28 cellular contexts compared by ENCODE assay signal in genomic region chr5:96658272-96658671, GRCh38. TPM values are rescaled to one million over a fixed set of nuclear protein-coding genes. Genes with fewer than 3 reads are reported as not detected.
DNase-seq lines count a peak whose midpoint lies in the region; ATAC-seq, FAIRE-seq and TF ChIP-seq lines count a peak whose summit lies in the region.
"Had no signal": no experiment of that assay in that cellular context is flagged by ENCODE, and none has a peak within 500 bp of the region (broad histone marks: within the 10 kb centered on the region; RNA-seq: fewer than 3 reads in every experiment).

No MANE protein-coding gene starts in this region.

- H3K4me3 Mint-ChIP-seq in GM23338 (no peak overlapping the region), T-helper 17 cell (peak overlapping the region; percentile 12), neural progenitor cell (no peak overlapping the region)
- H3K4me3 Mint-ChIP-seq: activated CD8-positive, alpha-beta memory T cell treated with anti-CD3 and anti-CD28 coated beads, Interleukin-2, amount 10 ng/mL, durations not matched to agents 7 days and 5 days; activated T-cell treated with anti-CD3 and anti-CD28 coated beads, Interleukin-2, amount 50 U/mL, for 4 hours; CD4-positive, alpha-beta memory T cell; endodermal cell; naive thymus-derived CD8-positive, alpha-beta T cell; stimulated activated memory B cell treated with anti-CD40 and anti-IgM and Interleukin-4, amounts not matched to agents 10 μg/mL and 1 μg/mL and 100 μg/mL, for 72 hours; T-helper 1 cell treated with Interleukin-12 subunit alpha and Interleukin-12 subunit beta and Interleukin-4 antibody, amounts not matched to agents 30 μg/mL and 1 μg/mL, for 36 hours had no signal

- H3K27ac ChIP-seq in A549 (peak overlapping the region; percentile 5 to 83; a peak in 5 of 6 replicates), GM23338 (ENCODE audit: low read depth) (no peak overlapping the region), neural progenitor cell (no peak overlapping the region), A673 (ENCODE audit: low read depth, low read length, poor library complexity, severe bottlenecking) (no peak overlapping the region)
- H3K27ac ChIP-seq: body of pancreas, heart right ventricle, SK-N-MC, upper lobe of left lung had no signal

- ATAC-seq in A549 (no peak), GM23338 (no peak), T-helper 17 cell (no peak), GM19455 (IDR thresholded peaks at IDR 0.05; ENCODE audit: unreplicated experiment) (no peak)
- ATAC-seq: activated CD8-positive, alpha-beta memory T cell treated with anti-CD3 and anti-CD28 coated beads, Interleukin-2, amount 10 ng/mL, durations not matched to agents 7 days and 5 days; activated T-cell treated with anti-CD3 and anti-CD28 coated beads, Interleukin-2, amount 50 U/mL, for 4 hours; body of pancreas; esophagus mucosa; heart right ventricle; naive thymus-derived CD8-positive, alpha-beta T cell; stimulated activated memory B cell treated with anti-CD40 and anti-IgM and Interleukin-4, amounts not matched to agents 10 μg/mL and 1 μg/mL and 100 μg/mL, for 72 hours had no signal

- intact Hi-C loops in A673 (cut with micrococcal nuclease; ENCODE audit: unreplicated experiment), result no loop called here

- H3K9me3 ChIP-seq in A549 (no peaks in the 10 kb centered on the region), T-helper 17 cell (ENCODE audit: control insufficient read depth, low read length, poor library complexity, severe bottlenecking) (no peaks in the 10 kb centered on the region), neural progenitor cell (ENCODE audit: low read depth) (no peaks in the 10 kb centered on the region), A673 (ENCODE audit: low read depth, low read length, poor library complexity, severe bottlenecking) (no peaks in the 10 kb centered on the region)
- H3K9me3 ChIP-seq: body of pancreas, heart right ventricle, upper lobe of left lung had no signal

- no peak for TF ChIP-seq RAD21 in A549 (conservative IDR thresholded peaks at IDR 0.05 in 1 of 2, IDR thresholded peaks at IDR 0.05 in 1 of 2)

- no peak for TF ChIP-seq EP300 in A549 (IDR thresholded peaks at IDR 0.05)

- no peaks in the 10 kb centered on the region for H4K20me1 ChIP-seq in GM23338 (replicated peaks; ENCODE audit: insufficient read depth)
- H4K20me1 ChIP-seq in neural progenitor cell (ENCODE audit: low read depth), result peaks cover 3% of the 10 kb centered on the region

- no peak for TF ChIP-seq POLR2A in A549 (IDR thresholded peaks at IDR 0.05; ENCODE audit: low read length)

- FAIRE-seq in A549 (lab: Jason Lieb, UNC), result no peak
- FAIRE-seq: kidney, TTC549 had no signal

- H3K4me1 ChIP-seq in A549 (peaks cover 63% of the 10 kb centered on the region), GM23338 (ENCODE audit: insufficient read depth) (peaks cover 8% of the 10 kb centered on the region), neural progenitor cell (peaks cover 8% of the 10 kb centered on the region), A673 (ENCODE audit: insufficient read depth, low read length, poor library complexity, severe bottlenecking) (no peaks in the 10 kb centered on the region)

- H3K4me1 Mint-ChIP-seq in GM23338 (peaks cover 8% of the 10 kb centered on the region), T-helper 17 cell (peaks cover 39% of the 10 kb centered on the region), neural progenitor cell (peaks cover 9% of the 10 kb centered on the region)

- peaks cover 4% of the 10 kb centered on the region; the same call in 1 of the 2 replicates for H3F3A ChIP-seq in GM23338 (replicated peaks; ENCODE audit: low read depth)
- peaks cover 16% of the 10 kb centered on the region for H3F3A ChIP-seq in neural progenitor cell (ENCODE audit: low read depth)

- H3K9ac ChIP-seq in neural progenitor cell, result no peak overlapping the region

- H3K27me3 ChIP-seq in GM23338 (ENCODE audit: insufficient read depth) (peaks cover 29% of the 10 kb centered on the region), neural progenitor cell (peaks cover 21% of the 10 kb centered on the region), A673 (replicated peaks; ENCODE audit: insufficient read depth, low read depth, low read length, poor library complexity) (no peaks in the 10 kb centered on the region)
- H3K27me3 ChIP-seq: body of pancreas, heart right ventricle, upper lobe of left lung had no signal

- CTCF ChIA-PET in A549 (lab: Yijun Ruan, JAX) (interaction anchor here (0.7 to 5.3 kb wide), 2 partner anchors 10 to 44 kb away, joined by 3 to 17 read pairs; no protein-coding TSS in a partner anchor), A673 (lab: Charles Lee) (no interaction called here)

- DNase-seq in A549 (ENCODE audit: low read depth in 1 of 2, low spot score in 1 of 2) (no peak), GM23338 (ENCODE audit: low spot score) (peak; percentile 18), T-helper 17 cell (no peak), neural progenitor cell (ENCODE audit: low spot score) (peak; percentile 51), A673 (ENCODE audit: low spot score) (no peak), germinal center (ENCODE audit: low spot score) (no peak), Kasumi-1 (lab: John Stamatoyannopoulos, UW) (no peak)
- DNase-seq: activated CD8-positive, alpha-beta memory T cell treated with anti-CD3 and anti-CD28 coated beads, Interleukin-2, amount 10 ng/mL, durations not matched to agents 7 days and 5 days; activated gamma-delta T cell treated with Interleukin-2 at 50 U/mL for 16 hours; activated T-cell treated with anti-CD3 and anti-CD28 coated beads, Interleukin-2, amount 50 U/mL, for 4 hours; body of pancreas; CD4-positive, alpha-beta memory T cell; dermis blood vessel endothelial cell; endodermal cell; heart right ventricle; kidney; naive thymus-derived CD8-positive, alpha-beta T cell; NCI-H1092; NCI-H1694; NCI-H2171; occipital lobe; upper lobe of left lung had no signal

- H3K4me2 ChIP-seq in A549 (peak overlapping the region; percentile 11; the same call in 1 of the 3 replicates), GM23338 (no peak overlapping the region), neural progenitor cell (no peak overlapping the region)

- H3K79me2 ChIP-seq in GM23338 (replicated peaks; ENCODE audit: insufficient read depth) (no peaks in the 10 kb centered on the region), neural progenitor cell (ENCODE audit: low read depth) (no peaks in the 10 kb centered on the region)

- no peak overlapping the region for H3K4me3 ChIP-seq in A549
- no peak overlapping the region for H3K4me3 ChIP-seq in GM23338
- H3K4me3 ChIP-seq in neural progenitor cell, result no peak overlapping the region
- no peak overlapping the region for H3K4me3 ChIP-seq in A673 (ENCODE audit: low read depth, low read length, poor library complexity, severe bottlenecking)
- H3K4me3 ChIP-seq: body of pancreas, heart right ventricle, SK-N-MC, upper lobe of left lung had no signal

- TF ChIP-seq CTCF in A549 (IDR thresholded peaks at IDR 0.05) (no peak), GM23338 (conservative IDR thresholded peaks at IDR 0.05; ENCODE audit: low read depth in 2 of 2) (no peak), neural progenitor cell (IDR thresholded peaks at IDR 0.05) (no peak), A673 (conservative IDR thresholded peaks at IDR 0.05; ENCODE audit: low read depth, low read length) (no peak)

- H3K36me3 Mint-ChIP-seq in GM23338 (ENCODE audit: low read depth) (no peaks in the 10 kb centered on the region), T-helper 17 cell (ENCODE audit: low read depth) (peaks cover 2% of the 10 kb centered on the region), neural progenitor cell (no peaks in the 10 kb centered on the region)
- H3K36me3 Mint-ChIP-seq: naive thymus-derived CD8-positive, alpha-beta T cell; stimulated activated memory B cell treated with anti-CD40 and anti-IgM and Interleukin-4, amounts not matched to agents 10 μg/mL and 1 μg/mL and 100 μg/mL, for 72 hours had no signal

- H3K9me3 Mint-ChIP-seq in GM23338 (no peaks in the 10 kb centered on the region), neural progenitor cell (no peaks in the 10 kb centered on the region)
- H3K9me3 Mint-ChIP-seq: activated T-cell treated with anti-CD3 and anti-CD28 coated beads, Interleukin-2, amount 50 U/mL, for 4 hours; endodermal cell; naive thymus-derived CD8-positive, alpha-beta T cell; stimulated activated memory B cell treated with anti-CD40 and anti-IgM and Interleukin-4, amounts not matched to agents 10 μg/mL and 1 μg/mL and 100 μg/mL, for 72 hours; T-helper 1 cell treated with Interleukin-12 subunit alpha and Interleukin-12 subunit beta and Interleukin-4 antibody, amounts not matched to agents 30 μg/mL and 1 μg/mL, for 36 hours had no signal

- POLR2A ChIA-PET in A549 (lab: Yijun Ruan, JAX), result no interaction called here
- POLR2A ChIA-PET in A673 (lab: Charles Lee; ENCODE audit: low non-redundant PET), result no interaction called here

- BruUV-seq in A673 (replicated peaks; lab: Mats Ljungman, UMichigan), result no TSS peak

- H3K36me3 ChIP-seq in GM23338 (ENCODE audit: insufficient read depth), result no peaks in the 10 kb centered on the region
- H3K36me3 ChIP-seq in neural progenitor cell, result no peaks in the 10 kb centered on the region
- no peaks in the 10 kb centered on the region for H3K36me3 ChIP-seq in A673 (ENCODE audit: insufficient read depth, low read length, poor library complexity, severe bottlenecking)
- H3K36me3 ChIP-seq: heart right ventricle, upper lobe of left lung had no signal

- peaks cover 11% of the 10 kb centered on the region for H3K27me3 Mint-ChIP-seq in GM23338 (ENCODE audit: insufficient read depth, low read depth, poor library complexity)
- peaks cover 16% of the 10 kb centered on the region for H3K27me3 Mint-ChIP-seq in T-helper 17 cell
- peaks cover 8% of the 10 kb centered on the region for H3K27me3 Mint-ChIP-seq in neural progenitor cell (ENCODE audit: insufficient read depth, low read depth)

- no peaks in the 10 kb centered on the region for H3K9me2 ChIP-seq in GM23338 (ENCODE audit: insufficient read depth)

- 80% methylated on average over 1 of the region's 1 CpG for WGBS in A549 (ENCODE audit: missing lambda C conversion rate)

- H2AFZ ChIP-seq in GM23338 (no peak overlapping the region), neural progenitor cell (replicated peaks) (no peak overlapping the region)

- H3K27ac Mint-ChIP-seq in GM23338 (no peak overlapping the region), T-helper 17 cell (no peak overlapping the region), neural progenitor cell (no peak overlapping the region)
- H3K27ac Mint-ChIP-seq: activated CD8-positive, alpha-beta memory T cell treated with anti-CD3 and anti-CD28 coated beads, Interleukin-2, amount 10 ng/mL, durations not matched to agents 7 days and 5 days; endodermal cell; naive thymus-derived CD8-positive, alpha-beta T cell; stimulated activated memory B cell treated with anti-CD40 and anti-IgM and Interleukin-4, amounts not matched to agents 10 μg/mL and 1 μg/mL and 100 μg/mL, for 72 hours; T-helper 1 cell treated with Interleukin-12 subunit alpha and Interleukin-12 subunit beta and Interleukin-4 antibody, amounts not matched to agents 30 μg/mL and 1 μg/mL, for 36 hours had no signal

RNA-seq across cellular contexts. Expression of gene CAST, which starts 3.9 kb away (rescaled TPM):
- polyA plus RNA-seq in A549 (2011; rRNA removed) (223 and 257 TPM in 2 replicates), A549 (2017; fragmentation: RNase III; extraction: RNeasy Plus Mini Kit Qiagen cat#74134 plus additional on column Dnase treatment) (150 to 172 TPM (median 163 TPM) in 3 replicates), GM23338 (2016; fragmentation: Nextera tagmentation; extraction: Ambion mirVana) (53.0 and 57.7 TPM in 2 replicates)
- polyA plus RNA-seq in A549 (2012; cell fraction: cytosol; rRNA removed), result 48.9 and 52.6 TPM in 2 replicates
- 39.1 and 51.1 TPM in 2 replicates for polyA plus RNA-seq in A549 (2012; cell fraction: nucleus; rRNA removed)
- 111 and 112 TPM in 2 replicates for polyA minus RNA-seq in A549 (2011; rRNA and poly(A)+ RNA removed)
- total RNA-seq in GM23338 (2014; rRNA removed; shearing (Covaris generic)), result 26.4 and 37.9 TPM in 2 replicates
- total RNA-seq in T-helper 17 cell (100 to 1,000 TPM; 303 TPM), neural progenitor cell (ENCODE audit: low replicate concordance) (49.8 and 64.6 TPM in 2 replicates), A673 (2021) (66.8 and 72.5 TPM in 2 replicates)

Comparison
In these comparisons a context has a peak if more than half of its experiments do, and no peak if none do; other contexts are left out.
1. DNase-seq: peak in GM23338 (single experiment) and neural progenitor cell (single experiment); none in A549 (0 of 2), T-helper 17 cell (0 of 3), A673 (single experiment), germinal center (single experiment) and Kasumi-1 (0 of 2).
2. H3K27ac ChIP-seq: peak in A549 (2 of 2); none in GM23338 (single experiment), neural progenitor cell (single experiment) and A673 (single experiment).